Comparison of ENCODE assay signal across 16 cellular contexts in the genomic region with DNA sequence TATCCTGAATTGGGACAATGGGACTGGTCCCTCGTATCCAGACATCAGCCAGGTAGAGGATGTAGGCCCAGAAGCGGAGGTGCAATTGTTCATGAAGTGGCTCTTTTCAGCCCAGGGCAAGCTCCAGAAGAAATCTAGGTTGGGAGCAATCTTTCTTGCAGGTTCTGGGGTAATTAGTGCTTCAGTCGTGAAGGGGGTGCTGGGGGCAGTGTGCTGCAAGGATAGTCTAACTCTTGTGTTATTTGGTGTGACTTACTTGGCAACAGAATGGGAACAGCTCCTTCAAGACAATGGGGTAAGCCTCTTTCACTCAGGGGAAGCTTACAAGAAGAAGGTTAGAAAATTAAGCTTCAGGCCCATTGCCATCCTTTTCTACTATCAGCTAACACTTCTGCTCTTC.
"Had no signal": no experiment of that assay in that cellular context is flagged by ENCODE, and none has a peak within 500 bp of the region (broad histone marks: within the 10 kb centered on the region; RNA-seq: fewer than 3 reads in every experiment).

No MANE protein-coding gene starts in this region.

- H3K27me3 ChIP-seq: esophagus muscularis mucosa, spleen, suprapubic skin, upper lobe of left lung had no signal

- DNase-seq: activated CD4-positive, alpha-beta memory T cell treated with anti-CD3 and anti-CD28 coated beads, Interleukin-2, amount 10 ng/mL, durations not matched to agents 7 days and 5 days; activated CD4-positive, alpha-beta T cell treated with anti-CD3 and anti-CD28 coated beads for 1 hour; activated gamma-delta T cell treated with Interleukin-2 at 50 U/mL for 16 hours; activated naive CD8-positive, alpha-beta T cell treated with anti-CD3 and anti-CD28 coated beads for 36 hours; activated T-cell treated with anti-CD3 and anti-CD28 coated beads, Interleukin-2, amount 50 U/mL, for 48 hours; dermis blood vessel endothelial cell; glutamatergic neuron; natural killer cell; psoas muscle; spleen; stimulated activated CD4-positive, alpha-beta T cell treated with anti-CD3 and anti-CD28 coated beads, Interleukin-1b, Interleukin-23, amount 100 ng/mL, for 48 hours; stimulated activated naive CD8-positive, alpha-beta T cell treated with anti-CD3 and anti-CD28 coated beads, Interleukin-15, Interleukin-2, amounts not matched to agents 100 U/mL and 50 U/mL, for 24 hours; upper lobe of left lung had no signal

- H3K27ac Mint-ChIP-seq: activated CD4-positive, alpha-beta memory T cell treated with anti-CD3 and anti-CD28 coated beads, Interleukin-2, amount 10 ng/mL, durations not matched to agents 7 days and 5 days; activated naive CD8-positive, alpha-beta T cell treated with anti-CD3 and anti-CD28 coated beads for 36 hours; natural killer cell; T-helper 2 cell treated with Interferon-gamma antibody and Interleukin-4, amounts not matched to agents 5 μg/mL and 100 μg/mL, for 36 hours had no signal

- H3K9me3 ChIP-seq: esophagus muscularis mucosa, psoas muscle, spleen, suprapubic skin, upper lobe of left lung had no signal

- H3K36me3 ChIP-seq: esophagus muscularis mucosa, spleen, suprapubic skin, upper lobe of left lung had no signal

- H3K36me3 Mint-ChIP-seq: activated naive CD8-positive, alpha-beta T cell treated with anti-CD3 and anti-CD28 coated beads for 36 hours; natural killer cell had no signal

- H3K4me1 ChIP-seq: esophagus muscularis mucosa, psoas muscle, spleen, upper lobe of left lung had no signal

- H3K27me3 Mint-ChIP-seq: activated CD4-positive, alpha-beta memory T cell treated with anti-CD3 and anti-CD28 coated beads, Interleukin-2, amount 10 ng/mL, durations not matched to agents 7 days and 5 days had no signal

- H3K4me3 Mint-ChIP-seq: activated CD4-positive, alpha-beta memory T cell treated with anti-CD3 and anti-CD28 coated beads, Interleukin-2, amount 10 ng/mL, durations not matched to agents 7 days and 5 days; activated naive CD8-positive, alpha-beta T cell treated with anti-CD3 and anti-CD28 coated beads for 36 hours; natural killer cell; T-helper 2 cell treated with Interferon-gamma antibody and Interleukin-4, amounts not matched to agents 5 μg/mL and 100 μg/mL, for 36 hours had no signal

- H3K4me3 ChIP-seq: esophagus muscularis mucosa, psoas muscle, spleen, suprapubic skin, upper lobe of left lung had no signal

- H3K9me3 Mint-ChIP-seq: activated naive CD8-positive, alpha-beta T cell treated with anti-CD3 and anti-CD28 coated beads for 36 hours; T-helper 2 cell treated with Interferon-gamma antibody and Interleukin-4, amounts not matched to agents 5 μg/mL and 100 μg/mL, for 36 hours had no signal

- H3K4me1 Mint-ChIP-seq: activated CD4-positive, alpha-beta memory T cell treated with anti-CD3 and anti-CD28 coated beads, Interleukin-2, amount 10 ng/mL, durations not matched to agents 7 days and 5 days; activated naive CD8-positive, alpha-beta T cell treated with anti-CD3 and anti-CD28 coated beads for 36 hours; natural killer cell had no signal

- H3K27ac ChIP-seq: esophagus muscularis mucosa, psoas muscle, spleen, suprapubic skin, upper lobe of left lung had no signal
